Comparison of ENCODE assay signal across 30 cellular contexts in genomic region chr7:117751775-117752174, GRCh38.
A peak's percentile ranks its signal among the peaks of the same experiment; 100 is the strongest.
DNase-seq lines count a peak whose midpoint lies in the region; ATAC-seq and TF ChIP-seq lines count a peak whose summit lies in the region.
"Had no signal": no experiment of that assay in that cellular context is flagged by ENCODE, and none has a peak within 500 bp of the region (broad histone marks: within the 10 kb centered on the region; RNA-seq: fewer than 3 reads in every experiment).

No MANE protein-coding gene starts in this region.

- peaks cover 22% of the 10 kb centered on the region for H3K36me3 Mint-ChIP-seq in type B pancreatic cell
- H3K36me3 Mint-ChIP-seq: mesothelial cell of epicardium; natural killer cell; stimulated activated naive B cell treated with anti-CD40 and anti-IgM and Interleukin-4, amounts not matched to agents 10 μg/mL and 1 μg/mL and 100 μg/mL, for 72 hours had no signal

- peaks cover 8% of the 10 kb centered on the region for H3K4me1 Mint-ChIP-seq in type B pancreatic cell (ENCODE audit: unreplicated experiment)
- H3K4me1 Mint-ChIP-seq: mesothelial cell of epicardium; natural killer cell; stimulated activated naive B cell treated with anti-CD40 and anti-IgM and Interleukin-4, amounts not matched to agents 10 μg/mL and 1 μg/mL and 100 μg/mL, for 72 hours had no signal

- intact Hi-C loops in Right ventricle myocardium superior (cut with DNase I) = loop anchor here (10.0 kb wide), 1 partner anchor 123 kb away; the partner anchor contains the start of gene CTTNBP2
- intact Hi-C loops in cardiac septum (cut with DNase I) = loop anchor here (10.0 kb wide), 1 partner anchor 123 kb away; the partner anchor contains the start of gene CTTNBP2

- no peaks in the 10 kb centered on the region for H3K27me3 Mint-ChIP-seq in type B pancreatic cell
- H3K27me3 Mint-ChIP-seq: CD4-positive, alpha-beta T cell had no signal

- TF ChIP-seq CTCF in type B pancreatic cell (conservative IDR thresholded peaks at IDR 0.05) = no peak

- no peak for DNase-seq in Right ventricle myocardium superior
- no peak for DNase-seq in cardiac septum (ENCODE audit: low spot score)
- DNase-seq in medulla oblongata (ENCODE audit: extremely low spot score) = peak; percentile 58
- no peak for DNase-seq in type B pancreatic cell (ENCODE audit: extremely low spot score, unreplicated experiment)
- no peak for DNase-seq in SK-N-DZ (ENCODE audit: low spot score)
- DNase-seq in NOMO-1 (lab: John Stamatoyannopoulos, UW; ENCODE audit: unreplicated experiment in 2 of 2) = no peak
- no peak for DNase-seq in NCI-H1417 treated with DMSO at 0.1 percent for 48 hours (lab: John Stamatoyannopoulos, UW)
- DNase-seq: 8988T; activated CD4-positive, alpha-beta T cell treated with anti-CD3 and anti-CD28 coated beads, Interleukin-2, amount 50 U/mL, for 4 hours; activated CD4-positive, CD25-positive, alpha-beta regulatory T cell; activated naive CD4-positive, alpha-beta T cell treated with anti-CD3 and anti-CD28 coated beads, Interleukin-2, amount 50 U/mL, for 16 hours; CD4-positive, alpha-beta T cell; EL; esophagus squamous epithelium; foreskin melanocyte; HCEC 1CT; KG1; MG63; natural killer cell; NCI-H1436; NCI-H2081 treated with DMSO at 0.1 percent for 48 hours; NCI-H446; NCI-H82; ovary; stimulated activated CD4-positive, alpha-beta T cell treated with anti-CD3 and anti-CD28 coated beads, Interleukin-4, amount 100 ng/mL, for 24 hours; stimulated activated naive B cell treated with anti-CD40 and anti-IgM and Interleukin-4, amounts not matched to agents 10 μg/mL and 1 μg/mL and 100 μg/mL, for 72 hours had no signal

- peak overlapping the region; percentile 40 for H3K27ac Mint-ChIP-seq in type B pancreatic cell
- H3K27ac Mint-ChIP-seq: CD4-positive, alpha-beta T cell; mesothelial cell of epicardium; natural killer cell; stimulated activated naive B cell treated with anti-CD40 and anti-IgM and Interleukin-4, amounts not matched to agents 10 μg/mL and 1 μg/mL and 100 μg/mL, for 72 hours; T-helper 2 cell treated with Interferon-gamma antibody and Interleukin-4, amounts not matched to agents 5 μg/mL and 100 μg/mL, for 36 hours had no signal

- no peaks in the 10 kb centered on the region for H3K9me3 Mint-ChIP-seq in type B pancreatic cell
- H3K9me3 Mint-ChIP-seq: CD4-positive, alpha-beta T cell; mesothelial cell of epicardium; natural killer cell; stimulated activated naive B cell treated with anti-CD40 and anti-IgM and Interleukin-4, amounts not matched to agents 10 μg/mL and 1 μg/mL and 100 μg/mL, for 72 hours; T-helper 2 cell treated with Interferon-gamma antibody and Interleukin-4, amounts not matched to agents 5 μg/mL and 100 μg/mL, for 36 hours had no signal

- H3K4me3 Mint-ChIP-seq in type B pancreatic cell = no peak overlapping the region
- H3K4me3 Mint-ChIP-seq: CD4-positive, alpha-beta T cell; mesothelial cell of epicardium; natural killer cell; stimulated activated naive B cell treated with anti-CD40 and anti-IgM and Interleukin-4, amounts not matched to agents 10 μg/mL and 1 μg/mL and 100 μg/mL, for 72 hours; T-helper 2 cell treated with Interferon-gamma antibody and Interleukin-4, amounts not matched to agents 5 μg/mL and 100 μg/mL, for 36 hours had no signal

- H3K27ac ChIP-seq in cingulate gyrus (ENCODE audit: low read depth, low read length) = peak overlapping the region; percentile 80
- H3K27ac ChIP-seq: breast epithelium, esophagus squamous epithelium, ovary had no signal

- ATAC-seq in Right ventricle myocardium superior (ENCODE audit: poor library complexity) = peak; percentile 66
- ATAC-seq: natural killer cell; stimulated activated naive B cell treated with anti-CD40 and anti-IgM and Interleukin-4, amounts not matched to agents 10 μg/mL and 1 μg/mL and 100 μg/mL, for 72 hours had no signal
